8 cellular contexts compared by ENCODE assay signal in genomic region chr3:66480666-66481065, GRCh38.
DNase-seq lines count a peak whose midpoint lies in the region; ATAC-seq and TF ChIP-seq lines count a peak whose summit lies in the region.

No MANE protein-coding gene starts in this region.

- DNase-seq in GM12865 (ENCODE audit: low read depth) (peak; percentile 75), NCI-H748 (lab: John Stamatoyannopoulos, UW; ENCODE audit: unreplicated experiment) (no peak), NCI-H1048 (lab: John Stamatoyannopoulos, UW) (no peak), RKO (ENCODE audit: low spot score) (no peak), NCI-H524 (lab: John Stamatoyannopoulos, UW) (no peak)
- DNase-seq in activated naive CD4-positive, alpha-beta T cell treated with anti-CD3 and anti-CD28 coated beads, Interleukin-2, amount 50 U/mL, for 16 hours = peak; percentile 31

- H3K27ac Mint-ChIP-seq in nephron = peak overlapping the region; percentile 17 to 78 (median 42)

- TF ChIP-seq CTCF in GM12865 (IDR thresholded peaks at IDR 0.05; ENCODE audit: insufficient read depth, low read depth, low read length, missing control alignments) = no peak
- TF ChIP-seq CTCF in nephron (IDR thresholded peaks at IDR 0.05; ENCODE audit: unreplicated experiment in 3 of 3) = no peak

- H3K36me3 Mint-ChIP-seq in nephron (ENCODE audit: low read depth) = no peaks in the 10 kb centered on the region

- ATAC-seq in HG03135 (IDR thresholded peaks at IDR 0.05; ENCODE audit: unreplicated experiment) = peak; percentile 41

- H3K9me3 Mint-ChIP-seq in nephron = no peaks in the 10 kb centered on the region

- peaks cover 18% of the 10 kb centered on the region for H3K27me3 Mint-ChIP-seq in nephron (ENCODE audit: low read depth)

- H3K4me3 Mint-ChIP-seq in nephron = peak overlapping the region in 1 of 3 experiments; percentile 5

- peaks cover 64% of the 10 kb centered on the region for H3K4me1 Mint-ChIP-seq in nephron

- no peak overlapping the region for H3K4me3 ChIP-seq in GM12865 (ENCODE audit: low read depth, low read length)

Comparison
In these comparisons a context has a peak if more than half of its experiments do, and no peak if none do; other contexts are left out.
1. DNase-seq: peak in GM12865 (single experiment) and activated naive CD4-positive, alpha-beta T cell treated with anti-CD3 and anti-CD28 coated beads, Interleukin-2, amount 50 U/mL, for 16 hours (single experiment); none in NCI-H748 (single experiment), NCI-H1048 (single experiment), RKO (single experiment) and NCI-H524 (0 of 2).